ENCODE assay signal across 9 cellular contexts in genomic region chr19:2720777-2721569, GRCh38. TPM values are rescaled to one million over a fixed set of nuclear protein-coding genes. Genes with fewer than 3 reads are reported as not detected.
DNase-seq lines count a peak whose midpoint lies in the region; ATAC-seq, FAIRE-seq and TF ChIP-seq lines count a peak whose summit lies in the region.
"Had no signal": no experiment of that assay in that cellular context is flagged by ENCODE, and none has a peak within 500 bp of the region (broad histone marks: within the 10 kb centered on the region; RNA-seq: fewer than 3 reads in every experiment).

A gene with protein sequence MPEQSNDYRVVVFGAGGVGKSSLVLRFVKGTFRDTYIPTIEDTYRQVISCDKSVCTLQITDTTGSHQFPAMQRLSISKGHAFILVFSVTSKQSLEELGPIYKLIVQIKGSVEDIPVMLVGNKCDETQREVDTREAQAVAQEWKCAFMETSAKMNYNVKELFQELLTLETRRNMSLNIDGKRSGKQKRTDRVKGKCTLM (minus strand): TSS chr19:2721372. CDS start chr19:2717806, 3,566 bp downstream.

- peaks cover 60% of the 10 kb centered on the region for H3K4me1 ChIP-seq in BLaER1
- H3K4me1 ChIP-seq in esophagus muscularis mucosa, result peaks cover 28 to 46% (median 45%) of the 10 kb centered on the region in 4 donors
- H3K4me1 ChIP-seq in neuronal stem cell (ENCODE audit: control insufficient read depth in 2 of 2, insufficient read depth in 1 of 2, low read depth in 1 of 2, low read length in 2 of 2), result peaks cover 9 to 10% of the 10 kb centered on the region in 2 donors

- H3K23ac ChIP-seq in neuronal stem cell (ENCODE audit: low read depth, low read length, poor library complexity), result peak within 1 kb of the TSS; percentile 85

- TF ChIP-seq POLR2A in esophagus muscularis mucosa (IDR thresholded peaks at IDR 0.05; ENCODE audit: low read depth), result no peak

- DNase-seq in LNCaP clone FGC (ENCODE audit: low read depth) (no peak), esophagus muscularis mucosa (ENCODE audit: extremely low spot score) (no peak), neuronal stem cell (ENCODE audit: low spot score) (no peak), RCC 7860 (ENCODE audit: low spot score) (no peak), GM13977 (ENCODE audit: low spot score) (no peak), OCI-M2 (lab: John Stamatoyannopoulos, UW; ENCODE audit: unreplicated experiment) (no peak)
- DNase-seq: NCI-H146 had no signal

- no peak for TF ChIP-seq EP300 in esophagus muscularis mucosa (IDR thresholded peaks at IDR 0.05)

- H3K4me2 ChIP-seq in BLaER1 (peak within 1 kb of the TSS; percentile 96), neuronal stem cell (ENCODE audit: insufficient read depth, low read length, poor library complexity, severe bottlenecking) (peak within 1 kb of the TSS; percentile 77)

- no peak within 1 kb of the TSS for H2BK120ac ChIP-seq in neuronal stem cell (ENCODE audit: low read depth, low read length)

- H2BK12ac ChIP-seq in neuronal stem cell (ENCODE audit: low read length), result no peak within 1 kb of the TSS

- H2BK15ac ChIP-seq in neuronal stem cell (ENCODE audit: low read length), result no peak within 1 kb of the TSS

- TF ChIP-seq CTCF in LNCaP clone FGC (IDR thresholded peaks at IDR 0.05; ENCODE audit: control insufficient read depth, extremely low read depth, insufficient read depth) (no peak), esophagus muscularis mucosa (IDR thresholded peaks at IDR 0.05) (no peak), GM13977 (IDR thresholded peaks at IDR 0.05; ENCODE audit: extremely low read depth, insufficient read depth, missing control alignments) (no peak)

- peak within 1 kb of the TSS; percentile 89 for H2AFZ ChIP-seq in neuronal stem cell (ENCODE audit: low read length)

- no peak for FAIRE-seq in RCC 7860 (lab: Jason Lieb, UNC)

- H3K4ac ChIP-seq in neuronal stem cell (ENCODE audit: low read length), result no peak within 1 kb of the TSS

- H3K4me3 ChIP-seq in BLaER1 (peak within 1 kb of the TSS; percentile 75), LNCaP clone FGC (ENCODE audit: low read depth, low read length) (peak within 1 kb of the TSS; percentile 55), esophagus muscularis mucosa (peak within 1 kb of the TSS; percentile 58 to 70 (median 64)), neuronal stem cell (ENCODE audit: low read length in 2 of 2) (peak within 1 kb of the TSS; percentile 49 to 77)

- 0% methylated on average over 3 of the region's 100 CpGs for WGBS in esophagus muscularis mucosa
- WGBS in neuronal stem cell (ENCODE audit: extremely low coverage in 2 of 2, insufficient read length in 2 of 2, insufficient replicate concordance in 1 of 2), 2 donors, result no CpG with 5 or more reads among the region's 100 CpGs

- in situ Hi-C loops in GM13977 (cut with MboI; ENCODE audit: low pct_unique_long_range_greater_than_20kb, low sequenced_read_pairs, unreplicated experiment), result no loop called here

- peak within 1 kb of the TSS; percentile 84 for H3K9ac ChIP-seq in BLaER1
- peak within 1 kb of the TSS; percentile 44 for H3K9ac ChIP-seq in neuronal stem cell (ENCODE audit: low read depth, low read length, poor library complexity)

- H4K8ac ChIP-seq in neuronal stem cell (ENCODE audit: low read depth, low read length), result no peak within 1 kb of the TSS

- no peaks in the 10 kb centered on the region for H3K79me1 ChIP-seq in neuronal stem cell (ENCODE audit: low read depth, low read length)

- H2AK5ac ChIP-seq in neuronal stem cell (ENCODE audit: low read depth, low read length), result peak within 1 kb of the TSS; percentile 81

- ATAC-seq in HG02759 (IDR thresholded peaks at IDR 0.05; ENCODE audit: unreplicated experiment), result no peak

- H3K27ac ChIP-seq in BLaER1 (peak within 1 kb of the TSS; percentile 79), esophagus muscularis mucosa (replicated peaks in 1 of 4) (peak within 1 kb of the TSS; percentile 78 to 85 (median 81)), neuronal stem cell (replicated peaks; ENCODE audit: low read length) (no peak within 1 kb of the TSS)

- peak within 1 kb of the TSS; percentile 97 for H3K14ac ChIP-seq in neuronal stem cell (ENCODE audit: low read length)

- peak within 1 kb of the TSS; percentile 22 for H2BK5ac ChIP-seq in neuronal stem cell (ENCODE audit: low read length)

- H3K27me3 ChIP-seq in BLaER1 (peaks cover 5% of the 10 kb centered on the region; the same call in 1 of the 2 replicates), esophagus muscularis mucosa (peaks cover 0 to 72% (median 6%) of the 10 kb centered on the region in 4 donors), neuronal stem cell (ENCODE audit: control insufficient read depth in 3 of 3, insufficient read depth in 3 of 3, low read depth in 1 of 3, low read length in 3 of 3) (peaks cover 2 to 26% (median 23%) of the 10 kb centered on the region in 3 experiments)

- peak within 1 kb of the TSS; percentile 95 for H3K18ac ChIP-seq in neuronal stem cell (ENCODE audit: low read length)

- H4K91ac ChIP-seq in neuronal stem cell (ENCODE audit: low read depth, low read length, poor library complexity), result no peak within 1 kb of the TSS

- H3K36me3 ChIP-seq in BLaER1 (peaks cover 24% of the 10 kb centered on the region), esophagus muscularis mucosa (peaks cover 0 to 3% (median 0%) of the 10 kb centered on the region in 4 donors), neuronal stem cell (replicated peaks in 1 of 2; ENCODE audit: control insufficient read depth in 2 of 2, insufficient read depth in 2 of 2, low read length in 2 of 2) (peaks cover 0 to under 1% of the 10 kb centered on the region in 2 donors)

- peaks cover 30% of the 10 kb centered on the region for H4K20me1 ChIP-seq in BLaER1

- H3K9me3 ChIP-seq in BLaER1 (peaks cover 8% of the 10 kb centered on the region), esophagus muscularis mucosa (no peaks in the 10 kb centered on the region), neuronal stem cell (replicated peaks in 1 of 2; ENCODE audit: control insufficient read depth in 2 of 2, insufficient read depth in 1 of 2, low read depth in 1 of 2, low read length in 2 of 2) (peaks cover under 1 to 1% of the 10 kb centered on the region in 2 donors)

- intact Hi-C loops in esophagus muscularis mucosa (cut with DNase I), result no loop called here

RNA-seq across cellular contexts. Expression of the gene that starts here (rescaled TPM):
- total RNA-seq in esophagus muscularis mucosa, result 10 to 100 TPM in 3 of 4 donors, 1 to 10 TPM in 1; 7.0 to 19.2 (median 14.3) TPM
- polyA plus RNA-seq in neuronal stem cell (2013, experiment 1 of 2), result 3.1 TPM
- polyA plus RNA-seq in neuronal stem cell (2013, experiment 2 of 2), result 3.5 TPM
